In genomic region chr12:3049596-3050314, GRCh38 we compare ENCODE assay signal across 19 cellular contexts. TPM values are rescaled to one million over a fixed set of nuclear protein-coding genes. Genes with fewer than 3 reads are reported as not detected.
DNase-seq lines count a peak whose midpoint lies in the region; ATAC-seq, FAIRE-seq and TF ChIP-seq lines count a peak whose summit lies in the region.
"Had no signal": no experiment of that assay in that cellular context is flagged by ENCODE, and none has a peak within 500 bp of the region (broad histone marks: within the 10 kb centered on the region; RNA-seq: fewer than 3 reads in every experiment).

No MANE protein-coding gene starts in this region.

- H3K4me3 Mint-ChIP-seq in endodermal cell (no peak overlapping the region), GM23338 (no peak overlapping the region)
- H3K4me3 Mint-ChIP-seq: activated naive CD8-positive, alpha-beta T cell treated with anti-CD3 and anti-CD28 coated beads for 36 hours; activated T-cell treated with anti-CD3 and anti-CD28 coated beads, Interleukin-2, amount 50 U/mL, for 24 hours had no signal

- H3K27ac Mint-ChIP-seq in endodermal cell (no peak overlapping the region), GM23338 (no peak overlapping the region)
- H3K27ac Mint-ChIP-seq: activated naive CD8-positive, alpha-beta T cell treated with anti-CD3 and anti-CD28 coated beads for 36 hours; activated T-cell treated with anti-CD3 and anti-CD28 coated beads, Interleukin-2, amount 50 U/mL, for 24 hours had no signal

- peaks cover 4% of the 10 kb centered on the region; the same call in 1 of the 2 replicates for H4K20me1 ChIP-seq in GM23338 (replicated peaks; ENCODE audit: insufficient read depth)

- no peak for FAIRE-seq in pancreas (lab: Jason Lieb, UNC)
- FAIRE-seq: H54, kidney had no signal

- POLR2A ChIA-PET in GM10248 (lab: Yijun Ruan, JAX) (no interaction called here), RWPE1 (lab: Yijun Ruan, JAX; ENCODE audit: low non-redundant PET) (no interaction called here)

- intact Hi-C loops in pancreas (cut with DNase I) = no loop called here

- H3K27ac ChIP-seq in endodermal cell (ENCODE audit: low read depth, low read length) (no peak overlapping the region), pancreas (no peak overlapping the region), GM23338 (ENCODE audit: low read depth) (no peak overlapping the region), RWPE1 (no peak overlapping the region)
- H3K27ac ChIP-seq: breast epithelium, dorsolateral prefrontal cortex, hepatocyte, SJSA1 had no signal

- H3K9me3 Mint-ChIP-seq in endodermal cell (no peaks in the 10 kb centered on the region), GM23338 (no peaks in the 10 kb centered on the region; the same call in 2 of the 3 replicates)
- H3K9me3 Mint-ChIP-seq: activated naive CD8-positive, alpha-beta T cell treated with anti-CD3 and anti-CD28 coated beads for 36 hours; activated T-cell treated with anti-CD3 and anti-CD28 coated beads, Interleukin-2, amount 50 U/mL, for 24 hours had no signal

- H3K9me2 ChIP-seq in GM23338 (ENCODE audit: insufficient read depth) = no peaks in the 10 kb centered on the region

- CTCF ChIA-PET in GM10248 (lab: Yijun Ruan, JAX) (interaction anchor here (1.0 to 1.2 kb wide), 2 partner anchors 8 to 24 kb away, joined by 3 read pairs; no protein-coding TSS in a partner anchor), RWPE1 (lab: Yijun Ruan, JAX) (no interaction called here)

- no peaks in the 10 kb centered on the region for H3K4me1 ChIP-seq in endodermal cell (ENCODE audit: control insufficient read depth, insufficient read depth, low read length)
- no peaks in the 10 kb centered on the region for H3K4me1 ChIP-seq in pancreas
- 0 out of 2 replicates have a peak, but pooled peaks cover 5% of the 10 kb centered on the region for H3K4me1 ChIP-seq in GM23338 (ENCODE audit: insufficient read depth)
- H3K4me1 ChIP-seq: breast epithelium had no signal

- peaks cover 4% of the 10 kb centered on the region for H3K36me3 Mint-ChIP-seq in endodermal cell (ENCODE audit: low read depth)
- no peaks in the 10 kb centered on the region for H3K36me3 Mint-ChIP-seq in GM23338 (ENCODE audit: low read depth)
- H3K36me3 Mint-ChIP-seq: activated naive CD8-positive, alpha-beta T cell treated with anti-CD3 and anti-CD28 coated beads for 36 hours had no signal

- no peaks in the 10 kb centered on the region for H3K79me2 ChIP-seq in GM23338 (replicated peaks; ENCODE audit: insufficient read depth)
- H3K79me2 ChIP-seq: hepatocyte had no signal

- H3K4me1 Mint-ChIP-seq in endodermal cell = peaks cover 5% of the 10 kb centered on the region
- peaks cover 13% of the 10 kb centered on the region for H3K4me1 Mint-ChIP-seq in GM23338
- H3K4me1 Mint-ChIP-seq: activated naive CD8-positive, alpha-beta T cell treated with anti-CD3 and anti-CD28 coated beads for 36 hours had no signal

- H3K4me3 ChIP-seq in endodermal cell (ENCODE audit: low read length) = no peak overlapping the region
- H3K4me3 ChIP-seq in pancreas = no peak overlapping the region
- H3K4me3 ChIP-seq in GM23338 = no peak overlapping the region
- H3K4me3 ChIP-seq: breast epithelium, dorsolateral prefrontal cortex, hepatocyte, SJSA1 had no signal

- H3K9me3 ChIP-seq in endodermal cell (ENCODE audit: control insufficient read depth, low read length) = no peaks in the 10 kb centered on the region
- H3K9me3 ChIP-seq in pancreas = no peaks in the 10 kb centered on the region
- H3K9me3 ChIP-seq: breast epithelium, SJSA1 had no signal

- no peak for TF ChIP-seq CTCF in GM10248 (IDR thresholded peaks at IDR 0.05; ENCODE audit: control extremely low read depth, extremely low read depth, low read depth, missing control alignments)
- TF ChIP-seq CTCF in endodermal cell (conservative IDR thresholded peaks at IDR 0.05) = no peak
- no peak for TF ChIP-seq CTCF in pancreas (IDR thresholded peaks at IDR 0.05)
- TF ChIP-seq CTCF in GM23338 (conservative IDR thresholded peaks at IDR 0.05; ENCODE audit: low read depth in 2 of 2) = no peak
- no peak for TF ChIP-seq CTCF in RWPE1 (conservative IDR thresholded peaks at IDR 0.05; ENCODE audit: low read depth)

- H3K27me3 Mint-ChIP-seq in endodermal cell (ENCODE audit: insufficient read depth) (peaks cover 16% of the 10 kb centered on the region), GM23338 (ENCODE audit: insufficient read depth, low read depth, poor library complexity) (peaks cover 7% of the 10 kb centered on the region)

- H3K9ac ChIP-seq in endodermal cell (ENCODE audit: extremely low read depth, low read length, poor library complexity, severe bottlenecking) = no peak overlapping the region

- ATAC-seq in pancreas (peak; percentile 67 to 75 (median 71)), HG03135 (IDR thresholded peaks at IDR 0.05; ENCODE audit: unreplicated experiment) (no peak), GM23338 (no peak), GM18867 (IDR thresholded peaks at IDR 0.05; ENCODE audit: unreplicated experiment) (no peak)

- peaks cover 5% of the 10 kb centered on the region; the same call in 1 of the 2 replicates for H3F3A ChIP-seq in GM23338 (replicated peaks; ENCODE audit: low read depth)

- no peak overlapping the region for H3K4me2 ChIP-seq in GM23338
- H3K4me2 ChIP-seq: hepatocyte had no signal

- H3K27me3 ChIP-seq in endodermal cell (ENCODE audit: control insufficient read depth, insufficient read depth, low read length, poor library complexity, severe bottlenecking) (no peaks in the 10 kb centered on the region), pancreas (no peaks in the 10 kb centered on the region), GM23338 (ENCODE audit: insufficient read depth) (no peaks in the 10 kb centered on the region)
- H3K27me3 ChIP-seq: breast epithelium, dorsolateral prefrontal cortex, hepatocyte, SJSA1 had no signal

- H3K36me3 ChIP-seq in endodermal cell (ENCODE audit: control insufficient read depth, insufficient read depth, low read length) (no peaks in the 10 kb centered on the region), pancreas (no peaks in the 10 kb centered on the region), GM23338 (ENCODE audit: insufficient read depth) (no peaks in the 10 kb centered on the region)
- H3K36me3 ChIP-seq: breast epithelium, SJSA1 had no signal

- DNase-seq in GM10248 (ENCODE audit: extremely low spot score) (peak; percentile 43), NAMALWA (ENCODE audit: low spot score) (peak; percentile 54), endodermal cell (peak; percentile 51), pancreas (no peak), GM23338 (ENCODE audit: low spot score) (no peak), RWPE1 (ENCODE audit: low spot score) (no peak)
- DNase-seq: activated naive CD8-positive, alpha-beta T cell treated with anti-CD3 and anti-CD28 coated beads for 36 hours; activated T-cell treated with anti-CD3 and anti-CD28 coated beads, Interleukin-2, amount 50 U/mL, for 24 hours; dorsolateral prefrontal cortex; kidney; NCI-H1092; NCI-H2227 treated with DMSO at 0.1 percent for 48 hours; stimulated activated CD4-positive, alpha-beta T cell treated with anti-CD3 and anti-CD28 coated beads, Interleukin-15, amount 100 ng/mL, for 24 hours had no signal

- no peak overlapping the region for H2AFZ ChIP-seq in GM23338
- H2AFZ ChIP-seq: hepatocyte had no signal

- 90 to 96% methylated on average over 5 to 11 of the region's 11 CpGs for WGBS in endodermal cell (ENCODE audit: insufficient coverage in 1 of 2, insufficient read length in 1 of 2), 2 experiments
- 54 to 62% methylated on average over 11 of the region's 11 CpGs for WGBS in pancreas, 2 donors

TF ChIP-seq in GM23338, 12 proteins besides CTCF, POLR2A, EP300 and RAD21 (continues in another document):
- TF ChIP-seq, protein P1, sequence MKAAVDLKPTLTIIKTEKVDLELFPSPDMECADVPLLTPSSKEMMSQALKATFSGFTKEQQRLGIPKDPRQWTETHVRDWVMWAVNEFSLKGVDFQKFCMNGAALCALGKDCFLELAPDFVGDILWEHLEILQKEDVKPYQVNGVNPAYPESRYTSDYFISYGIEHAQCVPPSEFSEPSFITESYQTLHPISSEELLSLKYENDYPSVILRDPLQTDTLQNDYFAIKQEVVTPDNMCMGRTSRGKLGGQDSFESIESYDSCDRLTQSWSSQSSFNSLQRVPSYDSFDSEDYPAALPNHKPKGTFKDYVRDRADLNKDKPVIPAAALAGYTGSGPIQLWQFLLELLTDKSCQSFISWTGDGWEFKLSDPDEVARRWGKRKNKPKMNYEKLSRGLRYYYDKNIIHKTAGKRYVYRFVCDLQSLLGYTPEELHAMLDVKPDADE (IDR thresholded peaks at IDR 0.05) = no peak
- TF ChIP-seq CREB1 (CRISPR knock-in tag; IDR thresholded peaks at IDR 0.05; ENCODE audit: low read depth) (no peak), JUNB (IDR thresholded peaks at IDR 0.05; ENCODE audit: unreplicated experiment) (no peak), POLR2AphosphoS5 (IDR thresholded peaks at IDR 0.05; ENCODE audit: low read depth) (no peak)
- TF ChIP-seq, protein P2, sequence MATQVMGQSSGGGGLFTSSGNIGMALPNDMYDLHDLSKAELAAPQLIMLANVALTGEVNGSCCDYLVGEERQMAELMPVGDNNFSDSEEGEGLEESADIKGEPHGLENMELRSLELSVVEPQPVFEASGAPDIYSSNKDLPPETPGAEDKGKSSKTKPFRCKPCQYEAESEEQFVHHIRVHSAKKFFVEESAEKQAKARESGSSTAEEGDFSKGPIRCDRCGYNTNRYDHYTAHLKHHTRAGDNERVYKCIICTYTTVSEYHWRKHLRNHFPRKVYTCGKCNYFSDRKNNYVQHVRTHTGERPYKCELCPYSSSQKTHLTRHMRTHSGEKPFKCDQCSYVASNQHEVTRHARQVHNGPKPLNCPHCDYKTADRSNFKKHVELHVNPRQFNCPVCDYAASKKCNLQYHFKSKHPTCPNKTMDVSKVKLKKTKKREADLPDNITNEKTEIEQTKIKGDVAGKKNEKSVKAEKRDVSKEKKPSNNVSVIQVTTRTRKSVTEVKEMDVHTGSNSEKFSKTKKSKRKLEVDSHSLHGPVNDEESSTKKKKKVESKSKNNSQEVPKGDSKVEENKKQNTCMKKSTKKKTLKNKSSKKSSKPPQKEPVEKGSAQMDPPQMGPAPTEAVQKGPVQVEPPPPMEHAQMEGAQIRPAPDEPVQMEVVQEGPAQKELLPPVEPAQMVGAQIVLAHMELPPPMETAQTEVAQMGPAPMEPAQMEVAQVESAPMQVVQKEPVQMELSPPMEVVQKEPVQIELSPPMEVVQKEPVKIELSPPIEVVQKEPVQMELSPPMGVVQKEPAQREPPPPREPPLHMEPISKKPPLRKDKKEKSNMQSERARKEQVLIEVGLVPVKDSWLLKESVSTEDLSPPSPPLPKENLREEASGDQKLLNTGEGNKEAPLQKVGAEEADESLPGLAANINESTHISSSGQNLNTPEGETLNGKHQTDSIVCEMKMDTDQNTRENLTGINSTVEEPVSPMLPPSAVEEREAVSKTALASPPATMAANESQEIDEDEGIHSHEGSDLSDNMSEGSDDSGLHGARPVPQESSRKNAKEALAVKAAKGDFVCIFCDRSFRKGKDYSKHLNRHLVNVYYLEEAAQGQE (IDR thresholded peaks at IDR 0.05; ENCODE audit: unreplicated experiment) = no peak

RNA-seq across cellular contexts. Expression of gene TSPAN9, which starts 27.4 kb away (rescaled TPM):
- total RNA-seq in endodermal cell = 10 to 100 TPM; 31.9 to 80.8 TPM
- polyA plus RNA-seq in endodermal cell (2013, experiment 1 of 2) = 18.8 TPM
- polyA plus RNA-seq in endodermal cell (2013, experiment 2 of 2) = 19.0 TPM
- 10 to 100 TPM in 3 of 6 donors, 1 to 10 TPM in 3; 7.8 to 19.5 (median 10.4) TPM for total RNA-seq in pancreas
- 10 to 100 TPM; 15.0 to 15.5 TPM for polyA plus RNA-seq in pancreas
- 17.2 and 31.5 TPM in 2 replicates for total RNA-seq in GM23338 (2014; rRNA removed; shearing (Covaris generic))
- 5.1 and 6.0 TPM in 2 replicates for polyA plus RNA-seq in GM23338 (2016; fragmentation: Nextera tagmentation; extraction: Ambion mirVana)

Comparison
In these comparisons a context has a peak if more than half of its experiments do, and no peak if none do; other contexts are left out.
1. DNase-seq: peak in GM10248 (single experiment), NAMALWA (single experiment) and endodermal cell (single experiment); none in pancreas (0 of 6), GM23338 (single experiment) and RWPE1 (single experiment).
2. ATAC-seq: peak in pancreas (4 of 4); none in HG03135 (single experiment), GM23338 (single experiment) and GM18867 (single experiment).